In the genomic region with DNA sequence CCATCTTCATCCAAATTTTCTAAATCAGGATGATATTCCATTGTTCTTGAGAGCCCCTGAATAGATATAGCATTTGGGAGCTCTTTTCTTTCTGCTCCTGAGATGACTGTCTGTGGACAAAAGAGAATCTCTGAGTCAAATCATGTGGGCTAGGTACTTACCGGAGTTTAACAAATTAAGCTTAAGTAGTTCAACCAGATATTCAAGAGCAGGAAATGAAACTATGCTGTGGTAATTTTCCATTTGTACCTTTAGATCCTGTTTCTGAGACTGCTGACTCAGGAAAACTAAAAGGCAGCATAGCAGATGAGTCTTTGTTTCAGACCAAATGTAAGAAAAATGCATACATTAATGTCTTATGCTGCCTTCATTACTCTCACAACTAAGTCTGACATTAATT, we compare ENCODE assay signal across 8 cellular contexts. TPM values are rescaled to one million over a fixed set of nuclear protein-coding genes. Genes with fewer than 3 reads are reported as not detected.
DNase-seq lines count a peak whose midpoint lies in the region; ATAC-seq and TF ChIP-seq lines count a peak whose summit lies in the region.

CLEC7A (minus strand) TSS at position 158 of the 400 bp plus-strand sequence; CDS start at position 41, 117 bp downstream.

- no peaks in the 10 kb centered on the region for H3K27me3 ChIP-seq in CD4-positive, CD25-positive, alpha-beta regulatory T cell (ENCODE audit: control insufficient read depth, insufficient read depth, low read length)
- no peaks in the 10 kb centered on the region for H3K27me3 ChIP-seq in Karpas-422 (ENCODE audit: low read length)
- H3K27me3 ChIP-seq in GM23248 (replicated peaks; ENCODE audit: insufficient read depth) = no peaks in the 10 kb centered on the region

- H3K4me1 ChIP-seq in CD4-positive, CD25-positive, alpha-beta regulatory T cell (ENCODE audit: control insufficient read depth, insufficient read depth, low read length, poor library complexity, severe bottlenecking) = peaks cover 5% of the 10 kb centered on the region
- H3K4me1 ChIP-seq in Karpas-422 (ENCODE audit: low read length) (peaks cover 24% of the 10 kb centered on the region), GM23248 (ENCODE audit: insufficient read depth) (no peaks in the 10 kb centered on the region)

- H3K36me3 ChIP-seq in CD4-positive, CD25-positive, alpha-beta regulatory T cell (ENCODE audit: control insufficient read depth, insufficient read depth, low read length) = no peaks in the 10 kb centered on the region
- no peaks in the 10 kb centered on the region for H3K36me3 ChIP-seq in Karpas-422 (ENCODE audit: insufficient read depth, low read length)
- H3K36me3 ChIP-seq in GM23248 (ENCODE audit: low read depth) = no peaks in the 10 kb centered on the region

- H4K20me1 ChIP-seq in Karpas-422 (ENCODE audit: insufficient read depth, low read depth, low read length) (no peaks in the 10 kb centered on the region), GM23248 (ENCODE audit: insufficient read depth) (no peaks in the 10 kb centered on the region)

- no peaks in the 10 kb centered on the region for H3K9me2 ChIP-seq in Karpas-422 (replicated peaks; ENCODE audit: insufficient read depth, low read length)
- H3K9me2 ChIP-seq in GM23248 (ENCODE audit: insufficient read depth) = no peaks in the 10 kb centered on the region; the same call in 1 of the 2 replicates

- peak within 1 kb of the TSS; percentile 37 for H3K4me3 ChIP-seq in CD4-positive, CD25-positive, alpha-beta regulatory T cell (ENCODE audit: low read depth, low read length)
- H3K4me3 ChIP-seq in Karpas-422 (ENCODE audit: low read length) (no peak within 1 kb of the TSS), GM23248 (no peak within 1 kb of the TSS)

- no peak within 1 kb of the TSS for H3K27ac ChIP-seq in CD4-positive, CD25-positive, alpha-beta regulatory T cell (ENCODE audit: insufficient read depth, low read length, poor library complexity, severe bottlenecking)
- H3K27ac ChIP-seq in Karpas-422 (ENCODE audit: low read length) (no peak within 1 kb of the TSS), GM23248 (no peak within 1 kb of the TSS)

- DNase-seq in CD4-positive, CD25-positive, alpha-beta regulatory T cell = peak in 1 of 3 donors; percentile 50
- DNase-seq in GM20000 (ENCODE audit: low spot score) (peak; percentile 43), Karpas-422 (peak; percentile 75), globus pallidus (ENCODE audit: low spot score) (peak; percentile 35), kidney tubule cell (ENCODE audit: low spot score) (no peak), NCI-H1694 (lab: John Stamatoyannopoulos, UW) (no peak), GM23248 (no peak), hypothalamus (lab: John Stamatoyannopoulos, UW) (no peak)

- H3K79me2 ChIP-seq in Karpas-422 (ENCODE audit: low read length) (no peaks in the 10 kb centered on the region), GM23248 (ENCODE audit: insufficient read depth) (no peaks in the 10 kb centered on the region)

- ATAC-seq in CD4-positive, CD25-positive, alpha-beta regulatory T cell (ENCODE audit: low read depth in 2 of 2) = peak in 1 of 2 donors; percentile 34

- H3K9me3 Mint-ChIP-seq in CD4-positive, CD25-positive, alpha-beta regulatory T cell = peaks cover 0 to 1% (median 0%) of the 10 kb centered on the region in 7 donors

- H3K4me1 Mint-ChIP-seq in CD4-positive, CD25-positive, alpha-beta regulatory T cell = peaks cover 5 to 14% (median 7%) of the 10 kb centered on the region in 4 donors

- H3K4me2 ChIP-seq in Karpas-422 (ENCODE audit: low read depth, low read length, poor library complexity, severe bottlenecking) (peak within 1 kb of the TSS; percentile 47), GM23248 (ENCODE audit: unreplicated experiment) (no peak within 1 kb of the TSS)

- H3K9ac ChIP-seq in Karpas-422 (ENCODE audit: low read length) (no peak within 1 kb of the TSS), GM23248 (no peak within 1 kb of the TSS)

- H3K36me3 Mint-ChIP-seq in CD4-positive, CD25-positive, alpha-beta regulatory T cell = no peaks in the 10 kb centered on the region

- no peaks in the 10 kb centered on the region for H3K9me3 ChIP-seq in CD4-positive, CD25-positive, alpha-beta regulatory T cell (ENCODE audit: control insufficient read depth in 2 of 2, low read length in 2 of 2)
- H3K9me3 ChIP-seq in Karpas-422 (ENCODE audit: low read length) = no peaks in the 10 kb centered on the region
- H3K9me3 ChIP-seq in GM23248 (ENCODE audit: low read depth) = no peaks in the 10 kb centered on the region

- in situ Hi-C loops in GM23248 (cut with MboI) = loop anchor here (25.0 kb wide), 1 partner anchor 318 kb away; no protein-coding TSS in a partner anchor

- H3K27me3 Mint-ChIP-seq in CD4-positive, CD25-positive, alpha-beta regulatory T cell = peaks cover 8% of the 10 kb centered on the region

- H3K27ac Mint-ChIP-seq in CD4-positive, CD25-positive, alpha-beta regulatory T cell = peak within 1 kb of the TSS in 2 of 3 donors; percentile 38 to 53

- no peaks in the 10 kb centered on the region for H3F3A ChIP-seq in GM23248 (ENCODE audit: insufficient read depth)

- no peak within 1 kb of the TSS for H2AFZ ChIP-seq in Karpas-422 (ENCODE audit: low read length)
- H2AFZ ChIP-seq in GM23248 = no peak within 1 kb of the TSS

- TF ChIP-seq CTCF in GM20000 (IDR thresholded peaks at IDR 0.05; ENCODE audit: extremely low read depth, missing control alignments) = no peak

- WGBS in GM23248 (ENCODE audit: low coverage in 1 of 2, low lambda C conversion rate in 2 of 2, missing lambda C conversion rate in 2 of 2), 2 experiments = 60 to 70% methylated on average over 1 of the region's 1 CpG

- peak within 1 kb of the TSS in 1 of 4 donors; percentile 64 for H3K4me3 Mint-ChIP-seq in CD4-positive, CD25-positive, alpha-beta regulatory T cell

RNA-seq across cellular contexts. Expression of gene CLEC7A, which starts in this region (rescaled TPM):
- 0.76 TPM for total RNA-seq in CD4-positive, CD25-positive, alpha-beta regulatory T cell
- under 1 TPM in 2 of 4 donors, not detected in 2; 0.40 to 0.88 TPM for polyA plus RNA-seq in CD4-positive, CD25-positive, alpha-beta regulatory T cell
- total RNA-seq in Karpas-422 (2014; rRNA removed; shearing (Covaris generic); ENCODE audit: low replicate concordance) = not detected in 2 replicates
- total RNA-seq in GM23248 (2014; rRNA removed; shearing (Covaris generic)) = not detected in 2 replicates
- polyA plus RNA-seq in GM23248 (2016; fragmentation: Nextera tagmentation; extraction: Ambion mirVana) = not detected in 2 replicates

Comparison
In these comparisons a context has a peak if more than half of its experiments do, and no peak if none do; other contexts are left out.
1. Peak in DNase-seq and H3K4me2 ChIP-seq in Karpas-422; RNA of the gene not detected or under 1 TPM.
2. DNase-seq: peak in GM20000 (single experiment) and globus pallidus (single experiment); none in kidney tubule cell (single experiment), NCI-H1694 (single experiment), GM23248 (single experiment) and hypothalamus (0 of 51).